In genomic region chr4:53906786-53907185, GRCh38 we compare ENCODE assay signal across 1 cellular context.
TF ChIP-seq lines count a peak whose summit lies in the region.

No MANE protein-coding gene starts in this region.

TF ChIP-seq in GM23338, 12 proteins besides CTCF, POLR2A, EP300 and RAD21 (continued from another document):
- TF ChIP-seq, protein P1, sequence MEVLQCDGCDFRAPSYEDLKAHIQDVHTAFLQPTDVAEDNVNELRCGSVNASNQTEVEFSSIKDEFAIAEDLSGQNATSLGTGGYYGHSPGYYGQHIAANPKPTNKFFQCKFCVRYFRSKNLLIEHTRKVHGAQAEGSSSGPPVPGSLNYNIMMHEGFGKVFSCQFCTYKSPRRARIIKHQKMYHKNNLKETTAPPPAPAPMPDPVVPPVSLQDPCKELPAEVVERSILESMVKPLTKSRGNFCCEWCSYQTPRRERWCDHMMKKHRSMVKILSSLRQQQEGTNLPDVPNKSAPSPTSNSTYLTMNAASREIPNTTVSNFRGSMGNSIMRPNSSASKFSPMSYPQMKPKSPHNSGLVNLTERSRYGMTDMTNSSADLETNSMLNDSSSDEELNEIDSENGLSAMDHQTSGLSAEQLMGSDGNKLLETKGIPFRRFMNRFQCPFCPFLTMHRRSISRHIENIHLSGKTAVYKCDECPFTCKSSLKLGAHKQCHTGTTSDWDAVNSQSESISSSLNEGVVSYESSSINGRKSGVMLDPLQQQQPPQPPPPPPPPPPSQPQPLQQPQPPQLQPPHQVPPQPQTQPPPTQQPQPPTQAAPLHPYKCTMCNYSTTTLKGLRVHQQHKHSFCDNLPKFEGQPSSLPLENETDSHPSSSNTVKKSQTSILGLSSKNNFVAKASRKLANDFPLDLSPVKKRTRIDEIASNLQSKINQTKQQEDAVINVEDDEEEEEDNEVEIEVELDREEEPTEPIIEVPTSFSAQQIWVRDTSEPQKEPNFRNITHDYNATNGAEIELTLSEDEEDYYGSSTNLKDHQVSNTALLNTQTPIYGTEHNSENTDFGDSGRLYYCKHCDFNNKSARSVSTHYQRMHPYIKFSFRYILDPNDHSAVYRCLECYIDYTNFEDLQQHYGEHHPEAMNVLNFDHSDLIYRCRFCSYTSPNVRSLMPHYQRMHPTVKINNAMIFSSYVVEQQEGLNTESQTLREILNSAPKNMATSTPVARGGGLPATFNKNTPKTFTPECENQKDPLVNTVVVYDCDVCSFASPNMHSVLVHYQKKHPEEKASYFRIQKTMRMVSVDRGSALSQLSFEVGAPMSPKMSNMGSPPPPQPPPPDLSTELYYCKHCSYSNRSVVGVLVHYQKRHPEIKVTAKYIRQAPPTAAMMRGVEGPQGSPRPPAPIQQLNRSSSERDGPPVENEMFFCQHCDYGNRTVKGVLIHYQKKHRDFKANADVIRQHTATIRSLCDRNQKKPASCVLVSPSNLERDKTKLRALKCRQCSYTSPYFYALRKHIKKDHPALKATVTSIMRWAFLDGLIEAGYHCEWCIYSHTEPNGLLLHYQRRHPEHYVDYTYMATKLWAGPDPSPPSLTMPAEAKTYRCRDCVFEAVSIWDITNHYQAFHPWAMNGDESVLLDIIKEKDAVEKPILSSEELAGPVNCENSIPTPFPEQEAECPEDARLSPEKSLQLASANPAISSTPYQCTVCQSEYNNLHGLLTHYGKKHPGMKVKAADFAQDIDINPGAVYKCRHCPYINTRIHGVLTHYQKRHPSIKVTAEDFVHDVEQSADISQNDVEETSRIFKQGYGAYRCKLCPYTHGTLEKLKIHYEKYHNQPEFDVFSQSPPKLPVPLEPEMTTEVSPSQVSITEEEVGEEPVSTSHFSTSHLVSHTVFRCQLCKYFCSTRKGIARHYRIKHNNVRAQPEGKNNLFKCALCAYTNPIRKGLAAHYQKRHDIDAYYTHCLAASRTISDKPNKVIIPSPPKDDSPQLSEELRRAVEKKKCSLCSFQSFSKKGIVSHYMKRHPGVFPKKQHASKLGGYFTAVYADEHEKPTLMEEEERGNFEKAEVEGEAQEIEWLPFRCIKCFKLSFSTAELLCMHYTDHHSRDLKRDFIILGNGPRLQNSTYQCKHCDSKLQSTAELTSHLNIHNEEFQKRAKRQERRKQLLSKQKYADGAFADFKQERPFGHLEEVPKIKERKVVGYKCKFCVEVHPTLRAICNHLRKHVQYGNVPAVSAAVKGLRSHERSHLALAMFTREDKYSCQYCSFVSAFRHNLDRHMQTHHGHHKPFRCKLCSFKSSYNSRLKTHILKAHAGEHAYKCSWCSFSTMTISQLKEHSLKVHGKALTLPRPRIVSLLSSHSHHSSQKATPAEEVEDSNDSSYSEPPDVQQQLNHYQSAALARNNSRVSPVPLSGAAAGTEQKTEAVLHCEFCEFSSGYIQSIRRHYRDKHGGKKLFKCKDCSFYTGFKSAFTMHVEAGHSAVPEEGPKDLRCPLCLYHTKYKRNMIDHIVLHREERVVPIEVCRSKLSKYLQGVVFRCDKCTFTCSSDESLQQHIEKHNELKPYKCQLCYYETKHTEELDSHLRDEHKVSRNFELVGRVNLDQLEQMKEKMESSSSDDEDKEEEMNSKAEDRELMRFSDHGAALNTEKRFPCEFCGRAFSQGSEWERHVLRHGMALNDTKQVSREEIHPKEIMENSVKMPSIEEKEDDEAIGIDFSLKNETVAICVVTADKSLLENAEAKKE (CRISPR knock-in tag; IDR thresholded peaks at IDR 0.05), result no peak
- TF ChIP-seq NANOG (IDR thresholded peaks at IDR 0.05; ENCODE audit: borderline replicate concordance) (no peak), CREB1 (CRISPR knock-in tag; IDR thresholded peaks at IDR 0.05; ENCODE audit: low read depth) (no peak), EZH2 (IDR thresholded peaks at IDR 0.05; ENCODE audit: low read depth, unreplicated experiment) (no peak), REST (IDR thresholded peaks at IDR 0.05; ENCODE audit: unreplicated experiment) (no peak), STAT1 (IDR thresholded peaks at IDR 0.05; ENCODE audit: unreplicated experiment) (no peak), ZNF114 (CRISPR knock-in tag; IDR thresholded peaks at IDR 0.05) (no peak), ZNF331 (CRISPR knock-in tag; IDR thresholded peaks at IDR 0.05; ENCODE audit: low read depth) (no peak), ETS1 (IDR thresholded peaks at IDR 0.05) (no peak), EZH2phosphoT487 (IDR thresholded peaks at IDR 0.05; ENCODE audit: unreplicated experiment) (no peak)
